In genomic region chr2:103119352-103119751, GRCh38 we compare ENCODE assay signal across 8 cellular contexts.
"Had no signal": no experiment of that assay in that cellular context is flagged by ENCODE, and none has a peak within 500 bp of the region (broad histone marks: within the 10 kb centered on the region; RNA-seq: fewer than 3 reads in every experiment).

No MANE protein-coding gene starts in this region.

- H2AFZ ChIP-seq: GM23248 had no signal

- DNase-seq: GM23248, GOT3, H9, HCEC 1CT, KBM-7 had no signal

- H3K4me2 ChIP-seq: KMS-11 had no signal

- H3K4me1 Mint-ChIP-seq: H9 had no signal

- H3K4me3 ChIP-seq: GM23248 had no signal

- H3K27ac Mint-ChIP-seq: H9 had no signal

- H3K4me3 Mint-ChIP-seq: H9 had no signal

- H3K27ac ChIP-seq: GM23248, KMS-11 had no signal

- FAIRE-seq: H54, HTR-8/SVneo had no signal

- H3K9ac ChIP-seq: GM23248, KMS-11 had no signal
